8 cellular contexts compared by ENCODE assay signal in the genomic region with DNA sequence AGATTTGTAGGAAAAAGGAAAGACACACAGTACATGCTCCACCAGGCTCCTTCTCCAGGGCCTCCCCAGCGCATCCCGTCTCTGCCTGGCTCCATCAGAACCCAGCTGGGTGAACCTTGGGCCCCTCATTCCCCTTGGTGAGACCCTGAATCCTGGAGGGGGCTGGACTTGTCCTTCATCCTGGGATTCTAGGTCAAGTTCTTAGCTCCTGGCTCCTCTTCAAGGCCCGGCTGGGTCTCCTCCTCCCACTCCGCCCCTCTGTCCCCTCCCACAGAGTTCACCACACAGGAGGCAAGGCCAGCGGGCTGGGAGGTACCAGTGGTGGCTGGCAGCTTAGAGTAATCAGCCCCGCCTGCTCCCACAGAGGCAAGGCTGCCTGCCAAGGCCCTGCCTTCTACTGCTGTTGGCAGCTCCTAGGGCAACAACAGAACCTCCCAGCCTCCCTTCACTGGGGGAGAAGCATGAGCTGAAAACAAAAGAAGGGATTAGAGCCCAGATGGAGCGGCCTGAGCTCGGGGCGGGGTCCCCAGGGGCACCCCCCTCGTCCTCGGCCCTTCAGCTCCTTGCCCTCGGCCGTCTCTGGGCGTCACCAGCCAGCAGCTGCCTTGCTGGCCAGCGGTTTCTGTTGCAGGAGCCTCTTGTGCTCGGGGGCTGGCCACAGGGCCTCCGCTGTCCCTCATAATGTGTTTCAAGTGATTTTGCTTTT. TPM values are rescaled to one million over a fixed set of nuclear protein-coding genes. Genes with fewer than 3 reads are reported as not detected.
DNase-seq lines count a peak whose midpoint lies in the region; ATAC-seq and TF ChIP-seq lines count a peak whose summit lies in the region.

No MANE protein-coding gene starts in this region.

- intact Hi-C loops in left ventricle myocardium superior (cut with micrococcal nuclease): no loop called here
- intact Hi-C loops in psoas muscle (cut with DNase I): loop anchor here (1.0 to 5.0 kb wide), 3 partner anchors 41 to 63 kb away; a partner anchor contains a TSS

- H3K27ac ChIP-seq in psoas muscle: peak overlapping the region; percentile 93

- peaks cover 36% of the 10 kb centered on the region for H3K4me1 ChIP-seq in psoas muscle

- WGBS in psoas muscle, 3 donors: 8 to 19% (median 9%) methylated on average over 16 to 17 of the region's 17 CpGs

- TF ChIP-seq CTCF in astrocyte of the cerebellum (IDR thresholded peaks at IDR 0.05; ENCODE audit: low read depth, low read length, missing control alignments): no peak
- TF ChIP-seq CTCF in psoas muscle (IDR thresholded peaks at IDR 0.05): no peak

- H3K27me3 ChIP-seq in psoas muscle (ENCODE audit: insufficient read depth in 3 of 3, low read length in 2 of 3): no peaks in the 10 kb centered on the region

- DNase-seq in C1 segment of cervical spinal cord (lab: John Stamatoyannopoulos, UW) (peak; percentile 55 to 97 (median 88)), HCEC 1CT (peak; percentile 64), NCI-H524 treated with DMSO at 0.1 percent for 48 hours (lab: John Stamatoyannopoulos, UW) (peak; percentile 88), astrocyte of the cerebellum (ENCODE audit: low read depth) (peak; percentile 62), left ventricle myocardium superior (peak; percentile 98), psoas muscle (peak; percentile 95 to 97)

- in situ Hi-C loops in astrocyte of the cerebellum (cut with HindIII; ENCODE audit: low sequenced_read_pairs): no loop called here

- ATAC-seq in left ventricle myocardium superior: peak; percentile 94
- ATAC-seq in psoas muscle: peak; percentile 86 to 91 (median 89)
- ATAC-seq in GM18909 (IDR thresholded peaks at IDR 0.05; ENCODE audit: poor library complexity, unreplicated experiment): no peak
- ATAC-seq in HG02981 (IDR thresholded peaks at IDR 0.05; ENCODE audit: unreplicated experiment): no peak

- H3K36me3 ChIP-seq in psoas muscle (ENCODE audit: insufficient read depth in 1 of 2, low read depth in 1 of 2): no peaks in the 10 kb centered on the region

- no peaks in the 10 kb centered on the region for H3K9me3 ChIP-seq in psoas muscle

- no peak overlapping the region for H3K4me3 ChIP-seq in astrocyte of the cerebellum (ENCODE audit: low read depth, low read length)
- peak overlapping the region; percentile 60 for H3K4me3 ChIP-seq in psoas muscle

RNA-seq across cellular contexts. Expression of a gene that starts 49.4 kb away (rescaled TPM):
- total RNA-seq in left ventricle myocardium superior: 185 TPM
- 100 to 1,000 TPM; 176 to 276 (median 262) TPM for total RNA-seq in psoas muscle
- 100 to 1,000 TPM; 328 to 653 (median 448) TPM for polyA plus RNA-seq in psoas muscle

Comparison
In these comparisons a context has a peak if more than half of its experiments do, and no peak if none do; other contexts are left out.
1. ATAC-seq: peak in left ventricle myocardium superior (single experiment) and psoas muscle (4 of 4); none in GM18909 (single experiment) and HG02981 (single experiment).
2. Peak in every context shown above with its lines, with median percentiles within 50 percentile points of each other: DNase-seq.